ENCODE assay signal across 28 cellular contexts in the genomic region with DNA sequence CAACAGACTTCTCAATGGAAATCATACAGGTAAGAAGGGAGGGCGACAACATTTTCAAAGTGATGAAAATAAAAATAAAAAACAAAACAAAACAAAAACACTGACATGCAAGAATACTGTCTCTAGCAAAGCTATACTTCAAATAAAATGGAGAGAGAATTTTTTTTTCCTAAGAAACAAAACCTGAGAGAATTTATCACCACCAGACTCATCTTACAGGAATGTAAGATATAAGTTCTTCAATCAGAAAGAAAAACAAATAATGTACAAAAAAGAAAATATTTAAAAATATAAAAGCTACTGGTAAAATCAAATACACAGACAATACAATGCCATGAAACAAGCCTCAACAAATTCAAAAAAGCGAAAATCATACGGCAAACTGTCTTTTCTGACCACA.
DNase-seq lines count a peak whose midpoint lies in the region; ATAC-seq and TF ChIP-seq lines count a peak whose summit lies in the region.
"Had no signal": no experiment of that assay in that cellular context is flagged by ENCODE, and none has a peak within 500 bp of the region (broad histone marks: within the 10 kb centered on the region; RNA-seq: fewer than 3 reads in every experiment).

No MANE protein-coding gene starts in this region.

- H3K4me3 ChIP-seq in SJSA1, result no peak overlapping the region
- no peak overlapping the region for H3K4me3 ChIP-seq in esophagus muscularis mucosa
- no peak overlapping the region for H3K4me3 ChIP-seq in adrenal gland
- H3K4me3 ChIP-seq: BLaER1, GM23248, hepatocyte, thoracic aorta, uterus had no signal

- peaks cover 11% of the 10 kb centered on the region for H3K9me3 Mint-ChIP-seq in activated naive CD4-positive, alpha-beta T cell treated with anti-CD3 and anti-CD28 coated beads, Interleukin-2, amount 50 U/mL, for 24 hours
- peaks cover 7% of the 10 kb centered on the region for H3K9me3 Mint-ChIP-seq in activated naive CD4-positive, alpha-beta T cell treated with anti-CD3 and anti-CD28 coated beads, Interleukin-2, amount 10 ng/mL, durations not matched to agents 7 days and 5 days
- H3K9me3 Mint-ChIP-seq in chondrocyte (ENCODE audit: low read depth), result no peaks in the 10 kb centered on the region
- peaks cover 8% of the 10 kb centered on the region for H3K9me3 Mint-ChIP-seq in stimulated activated effector memory CD8-positive, alpha-beta T cell treated with anti-CD3 and anti-CD28 coated beads, Interleukin-12 subunit alpha, Interleukin-12 subunit beta, amount 100 ng/mL, for 72 hours

- H3K4me3 Mint-ChIP-seq in activated naive CD4-positive, alpha-beta T cell treated with anti-CD3 and anti-CD28 coated beads, Interleukin-2, amount 50 U/mL, for 24 hours, result no peak overlapping the region
- no peak overlapping the region for H3K4me3 Mint-ChIP-seq in activated naive CD4-positive, alpha-beta T cell treated with anti-CD3 and anti-CD28 coated beads, Interleukin-2, amount 10 ng/mL, durations not matched to agents 7 days and 5 days
- H3K4me3 Mint-ChIP-seq in chondrocyte (ENCODE audit: unreplicated experiment), result no peak overlapping the region
- no peak overlapping the region for H3K4me3 Mint-ChIP-seq in stimulated activated effector memory CD8-positive, alpha-beta T cell treated with anti-CD3 and anti-CD28 coated beads, Interleukin-12 subunit alpha, Interleukin-12 subunit beta, amount 100 ng/mL, for 72 hours
- H3K4me3 Mint-ChIP-seq: natural killer cell had no signal

- no peak for DNase-seq in activated naive CD4-positive, alpha-beta T cell treated with anti-CD3 and anti-CD28 coated beads, Interleukin-2, amount 10 ng/mL, durations not matched to agents 7 days and 5 days
- DNase-seq in SJSA1 (ENCODE audit: low read depth in 1 of 2, low spot score in 2 of 2) (peak in 1 of 2 experiments; percentile 36), chondrocyte (ENCODE audit: low spot score) (no peak), esophagus muscularis mucosa (ENCODE audit: extremely low spot score) (no peak), adrenal gland (no peak), foreskin melanocyte (no peak)
- DNase-seq in stimulated activated effector memory CD8-positive, alpha-beta T cell treated with anti-CD3 and anti-CD28 coated beads, Interleukin-12 subunit alpha, Interleukin-12 subunit beta, amount 100 ng/mL, for 72 hours (ENCODE audit: low spot score in 2 of 2), result no peak
- DNase-seq: ACHN; activated CD4-positive, alpha-beta T cell treated with anti-CD3 and anti-CD28 coated beads, Interleukin-2, amount 50 U/mL, for 4 hours; activated naive CD4-positive, alpha-beta T cell; Calu3; effector memory CD4-positive, alpha-beta T cell; GM23248; KBM-7; MM.1S; natural killer cell; NCI-H1417; NCI-H2081; NCI-H446; stimulated activated CD4-positive, alpha-beta T cell treated with anti-CD3 and anti-CD28 coated beads, Interleukin-2, amount 100 ng/mL, for 48 hours; stimulated activated naive CD4-positive, alpha-beta T cell treated with Interleukin-2 at 50 U/mL for 16 hours; uterus; WERI-Rb-1 had no signal

- intact Hi-C loops in esophagus muscularis mucosa (cut with DNase I) (no loop called here), adrenal gland (cut with DNase I) (no loop called here)

- no peaks in the 10 kb centered on the region for H3K9me3 ChIP-seq in SJSA1 (replicated peaks)
- no peaks in the 10 kb centered on the region for H3K9me3 ChIP-seq in esophagus muscularis mucosa
- no peaks in the 10 kb centered on the region for H3K9me3 ChIP-seq in adrenal gland (replicated peaks in 1 of 3)
- H3K9me3 ChIP-seq: thoracic aorta, uterus had no signal

- peak overlapping the region; percentile 53 for H3K27ac Mint-ChIP-seq in activated naive CD4-positive, alpha-beta T cell treated with anti-CD3 and anti-CD28 coated beads, Interleukin-2, amount 50 U/mL, for 24 hours
- no peak overlapping the region for H3K27ac Mint-ChIP-seq in activated naive CD4-positive, alpha-beta T cell treated with anti-CD3 and anti-CD28 coated beads, Interleukin-2, amount 10 ng/mL, durations not matched to agents 7 days and 5 days
- H3K27ac Mint-ChIP-seq in chondrocyte (ENCODE audit: unreplicated experiment), result peak overlapping the region; percentile 83
- H3K27ac Mint-ChIP-seq in stimulated activated effector memory CD8-positive, alpha-beta T cell treated with anti-CD3 and anti-CD28 coated beads, Interleukin-12 subunit alpha, Interleukin-12 subunit beta, amount 100 ng/mL, for 72 hours, result peak overlapping the region; percentile 7

- H3K36me3 ChIP-seq in SJSA1 (peaks cover 10% of the 10 kb centered on the region), esophagus muscularis mucosa (peaks cover 0 to 10% (median 0%) of the 10 kb centered on the region in 4 donors), adrenal gland (replicated peaks in 1 of 2) (peaks cover 0 to 7% of the 10 kb centered on the region in 2 donors)
- H3K36me3 ChIP-seq: thoracic aorta, uterus had no signal

- TF ChIP-seq POLR2A in esophagus muscularis mucosa (IDR thresholded peaks at IDR 0.05; ENCODE audit: low read depth) (no peak), adrenal gland (IDR thresholded peaks at IDR 0.05) (no peak)

- peaks cover 64% of the 10 kb centered on the region for H3K4me1 Mint-ChIP-seq in activated naive CD4-positive, alpha-beta T cell treated with anti-CD3 and anti-CD28 coated beads, Interleukin-2, amount 50 U/mL, for 24 hours
- peaks cover 45% of the 10 kb centered on the region for H3K4me1 Mint-ChIP-seq in activated naive CD4-positive, alpha-beta T cell treated with anti-CD3 and anti-CD28 coated beads, Interleukin-2, amount 10 ng/mL, durations not matched to agents 7 days and 5 days
- H3K4me1 Mint-ChIP-seq in chondrocyte (ENCODE audit: low read depth), result peaks cover 51% of the 10 kb centered on the region
- H3K4me1 Mint-ChIP-seq in stimulated activated effector memory CD8-positive, alpha-beta T cell treated with anti-CD3 and anti-CD28 coated beads, Interleukin-12 subunit alpha, Interleukin-12 subunit beta, amount 100 ng/mL, for 72 hours, result peaks cover 43% of the 10 kb centered on the region

- H3K36me3 Mint-ChIP-seq in activated naive CD4-positive, alpha-beta T cell treated with anti-CD3 and anti-CD28 coated beads, Interleukin-2, amount 50 U/mL, for 24 hours, result peaks cover 33% of the 10 kb centered on the region
- peaks cover 31% of the 10 kb centered on the region for H3K36me3 Mint-ChIP-seq in activated naive CD4-positive, alpha-beta T cell treated with anti-CD3 and anti-CD28 coated beads, Interleukin-2, amount 10 ng/mL, durations not matched to agents 7 days and 5 days
- peaks cover 9% of the 10 kb centered on the region for H3K36me3 Mint-ChIP-seq in chondrocyte (ENCODE audit: low read depth)
- H3K36me3 Mint-ChIP-seq in stimulated activated effector memory CD8-positive, alpha-beta T cell treated with anti-CD3 and anti-CD28 coated beads, Interleukin-12 subunit alpha, Interleukin-12 subunit beta, amount 100 ng/mL, for 72 hours, result peaks cover 28% of the 10 kb centered on the region
- H3K36me3 Mint-ChIP-seq: natural killer cell had no signal

- H3K27ac ChIP-seq in SJSA1, result peak overlapping the region; percentile 49
- no peak overlapping the region for H3K27ac ChIP-seq in esophagus muscularis mucosa (replicated peaks in 1 of 4)
- H3K27ac ChIP-seq in adrenal gland, result no peak overlapping the region
- H3K27ac ChIP-seq: BLaER1, GM23248, hepatocyte, thoracic aorta, uterus, WERI-Rb-1 had no signal

- H3K27me3 Mint-ChIP-seq in activated naive CD4-positive, alpha-beta T cell treated with anti-CD3 and anti-CD28 coated beads, Interleukin-2, amount 50 U/mL, for 24 hours, result no peaks in the 10 kb centered on the region
- H3K27me3 Mint-ChIP-seq in activated naive CD4-positive, alpha-beta T cell treated with anti-CD3 and anti-CD28 coated beads, Interleukin-2, amount 10 ng/mL, durations not matched to agents 7 days and 5 days, result no peaks in the 10 kb centered on the region
- no peaks in the 10 kb centered on the region for H3K27me3 Mint-ChIP-seq in chondrocyte (ENCODE audit: low read depth)

- ATAC-seq in stimulated activated effector memory CD8-positive, alpha-beta T cell treated with anti-CD3 and anti-CD28 coated beads, Interleukin-12 subunit alpha, Interleukin-12 subunit beta, amount 100 ng/mL, for 72 hours, result no peak
- ATAC-seq: left lobe of liver, natural killer cell had no signal

- WGBS in esophagus muscularis mucosa, result 97% methylated on average over 3 of the region's 3 CpGs
- WGBS in adrenal gland, 4 donors, result 96 to 98% (median 97%) methylated on average over 3 of the region's 3 CpGs

- CTCF ChIA-PET in activated naive CD4-positive, alpha-beta T cell treated with anti-CD3 and anti-CD28 coated beads, Interleukin-2, amount 10 ng/mL, durations not matched to agents 7 days and 5 days (lab: Charles Lee), result interaction anchor here (1.1 kb wide), 1 partner anchor 383 kb away, joined by 3 read pairs; no protein-coding TSS in a partner anchor

- no peak for TF ChIP-seq EP300 in esophagus muscularis mucosa (IDR thresholded peaks at IDR 0.05)

- peaks cover 8% of the 10 kb centered on the region for H3K4me1 ChIP-seq in SJSA1 (replicated peaks)
- peaks cover 28 to 38% (median 34%) of the 10 kb centered on the region in 4 donors for H3K4me1 ChIP-seq in esophagus muscularis mucosa
- H3K4me1 ChIP-seq in adrenal gland (replicated peaks in 1 of 2), result peaks cover 7 to 32% of the 10 kb centered on the region in 2 donors

- H3K27me3 ChIP-seq in SJSA1 (replicated peaks) (no peaks in the 10 kb centered on the region), esophagus muscularis mucosa (no peaks in the 10 kb centered on the region), adrenal gland (no peaks in the 10 kb centered on the region)
- H3K27me3 ChIP-seq: BLaER1, hepatocyte, uterus had no signal

- TF ChIP-seq CTCF in chondrocyte (IDR thresholded peaks at IDR 0.05) (no peak), esophagus muscularis mucosa (IDR thresholded peaks at IDR 0.05) (no peak), adrenal gland (IDR thresholded peaks at IDR 0.05) (no peak)
